In the genomic region with DNA sequence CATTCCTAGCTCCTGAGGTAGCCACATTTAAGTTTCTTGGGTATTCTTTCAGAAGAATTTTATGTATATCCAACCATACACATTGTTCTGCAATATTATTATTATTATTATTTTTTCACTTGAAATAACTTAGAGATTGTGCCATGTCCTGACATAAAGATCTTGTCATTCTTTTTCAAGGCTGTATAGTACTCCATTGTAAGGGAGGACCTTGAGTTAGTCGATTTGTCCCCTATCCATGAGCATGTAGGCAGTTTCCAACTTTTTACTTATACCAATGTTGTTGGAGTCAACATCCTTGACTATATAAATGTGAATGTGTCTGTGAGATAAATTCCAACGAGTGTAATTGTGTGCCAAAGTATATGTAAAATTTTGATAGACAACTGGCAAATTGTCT, we compare ENCODE assay signal across 1 cellular context.
TF ChIP-seq lines count a peak whose summit lies in the region.

No MANE protein-coding gene starts in this region.

TF ChIP-seq in A549, 52 proteins besides CTCF, POLR2A, EP300 and RAD21 (continued from another document):
- TF ChIP-seq, protein P1, sequence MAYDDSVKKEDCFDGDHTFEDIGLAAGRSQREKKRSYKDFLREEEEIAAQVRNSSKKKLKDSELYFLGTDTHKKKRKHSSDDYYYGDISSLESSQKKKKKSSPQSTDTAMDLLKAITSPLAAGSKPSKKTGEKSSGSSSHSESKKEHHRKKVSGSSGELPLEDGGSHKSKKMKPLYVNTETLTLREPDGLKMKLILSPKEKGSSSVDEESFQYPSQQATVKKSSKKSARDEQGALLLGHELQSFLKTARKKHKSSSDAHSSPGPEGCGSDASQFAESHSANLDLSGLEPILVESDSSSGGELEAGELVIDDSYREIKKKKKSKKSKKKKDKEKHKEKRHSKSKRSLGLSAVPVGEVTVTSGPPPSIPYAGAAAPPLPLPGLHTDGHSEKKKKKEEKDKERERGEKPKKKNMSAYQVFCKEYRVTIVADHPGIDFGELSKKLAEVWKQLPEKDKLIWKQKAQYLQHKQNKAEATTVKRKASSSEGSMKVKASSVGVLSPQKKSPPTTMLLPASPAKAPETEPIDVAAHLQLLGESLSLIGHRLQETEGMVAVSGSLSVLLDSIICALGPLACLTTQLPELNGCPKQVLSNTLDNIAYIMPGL (CRISPR knock-in tag; IDR thresholded peaks at IDR 0.05; ENCODE audit: borderline replicate concordance) = no peak
- TF ChIP-seq SREBF2 (IDR thresholded peaks at IDR 0.05) (no peak), TP53 (CRISPR knock-in tag; IDR thresholded peaks at IDR 0.05) (no peak), EHF (CRISPR knock-in tag; IDR thresholded peaks at IDR 0.05) (no peak), ZSCAN20 (CRISPR knock-in tag; IDR thresholded peaks at IDR 0.05) (no peak), NR3C1 (IDR thresholded peaks at IDR 0.05) (no peak), FOSL2 (IDR thresholded peaks at IDR 0.05) (no peak), FOSL2 (CRISPR knock-in tag; IDR thresholded peaks at IDR 0.05) (no peak)
